2 cellular contexts compared by ENCODE assay signal in the genomic region with DNA sequence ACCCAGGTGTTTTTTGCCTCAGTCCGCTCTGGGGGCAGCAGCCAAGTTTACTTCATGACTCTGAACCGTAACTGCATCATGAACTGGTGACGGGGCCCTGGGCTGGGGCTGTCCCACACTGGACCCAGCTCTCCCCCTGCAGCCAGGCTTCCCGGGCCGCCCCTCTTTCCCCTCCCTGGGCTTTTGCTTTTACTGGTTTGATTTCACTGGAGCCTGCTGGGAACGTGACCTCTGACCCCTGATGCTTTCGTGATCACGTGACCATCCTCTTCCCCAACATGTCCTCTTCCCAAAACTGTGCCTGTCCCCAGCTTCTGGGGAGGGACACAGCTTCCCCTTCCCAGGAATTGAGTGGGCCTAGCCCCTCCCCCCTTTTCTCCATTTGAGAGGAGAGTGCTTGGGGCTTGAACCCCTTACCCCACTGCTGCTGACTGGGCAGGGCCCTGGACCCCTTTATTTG.
A peak's percentile ranks its signal among the peaks of the same experiment; 100 is the strongest.
TF ChIP-seq lines count a peak whose summit lies in the region.

No MANE protein-coding gene starts in this region.

TF ChIP-seq in WTC11, 78 proteins besides CTCF, POLR2A, EP300 and RAD21:
- TF ChIP-seq, protein P1, sequence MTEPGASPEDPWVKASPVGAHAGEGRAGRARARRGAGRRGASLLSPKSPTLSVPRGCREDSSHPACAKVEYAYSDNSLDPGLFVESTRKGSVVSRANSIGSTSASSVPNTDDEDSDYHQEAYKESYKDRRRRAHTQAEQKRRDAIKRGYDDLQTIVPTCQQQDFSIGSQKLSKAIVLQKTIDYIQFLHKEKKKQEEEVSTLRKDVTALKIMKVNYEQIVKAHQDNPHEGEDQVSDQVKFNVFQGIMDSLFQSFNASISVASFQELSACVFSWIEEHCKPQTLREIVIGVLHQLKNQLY (CRISPR knock-in tag; IDR thresholded peaks at IDR 0.05), result no peak
- TF ChIP-seq, protein P2, sequence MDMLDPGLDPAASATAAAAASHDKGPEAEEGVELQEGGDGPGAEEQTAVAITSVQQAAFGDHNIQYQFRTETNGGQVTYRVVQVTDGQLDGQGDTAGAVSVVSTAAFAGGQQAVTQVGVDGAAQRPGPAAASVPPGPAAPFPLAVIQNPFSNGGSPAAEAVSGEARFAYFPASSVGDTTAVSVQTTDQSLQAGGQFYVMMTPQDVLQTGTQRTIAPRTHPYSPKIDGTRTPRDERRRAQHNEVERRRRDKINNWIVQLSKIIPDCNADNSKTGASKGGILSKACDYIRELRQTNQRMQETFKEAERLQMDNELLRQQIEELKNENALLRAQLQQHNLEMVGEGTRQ (CRISPR knock-in tag; IDR thresholded peaks at IDR 0.05), result peak; percentile 66
- peak; percentile 29; the same call in 1 of the 2 replicates for TF ChIP-seq NR2C2 (CRISPR knock-in tag; IDR thresholded peaks at IDR 0.05)
TF ChIP-seq in WTC11: peak in this region for 2.

TF ChIP-seq in endothelial cell of umbilical vein, 7 proteins besides CTCF, POLR2A, EP300 and RAD21:
- no peak for TF ChIP-seq JUN (IDR thresholded peaks at IDR 0.05; ENCODE audit: borderline replicate concordance, insufficient read depth, insufficient read length, low read depth)
- no peak for TF ChIP-seq MYC (IDR thresholded peaks at IDR 0.05; ENCODE audit: low read depth, low read length)
- TF ChIP-seq POLR2AphosphoS5 (IDR thresholded peaks at IDR 0.05; ENCODE audit: insufficient read depth, low read depth, low read length), result no peak
- TF ChIP-seq, protein P3, sequence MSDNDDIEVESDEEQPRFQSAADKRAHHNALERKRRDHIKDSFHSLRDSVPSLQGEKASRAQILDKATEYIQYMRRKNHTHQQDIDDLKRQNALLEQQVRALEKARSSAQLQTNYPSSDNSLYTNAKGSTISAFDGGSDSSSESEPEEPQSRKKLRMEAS (IDR thresholded peaks at IDR 0.05; ENCODE audit: insufficient read depth, insufficient read length), result no peak
- no peak for TF ChIP-seq GATA2 (IDR thresholded peaks at IDR 0.05; ENCODE audit: insufficient read depth, insufficient read length, low read depth, low read length)
- TF ChIP-seq EZH2 (IDR thresholded peaks at IDR 0.05; ENCODE audit: borderline replicate concordance, low read depth, low read length, severe bottlenecking), result no peak
- no peak for TF ChIP-seq FOS (IDR thresholded peaks at IDR 0.05; ENCODE audit: borderline replicate concordance, insufficient read depth, low read length)
